Comparison of ENCODE assay signal across 22 cellular contexts in the genomic region with DNA sequence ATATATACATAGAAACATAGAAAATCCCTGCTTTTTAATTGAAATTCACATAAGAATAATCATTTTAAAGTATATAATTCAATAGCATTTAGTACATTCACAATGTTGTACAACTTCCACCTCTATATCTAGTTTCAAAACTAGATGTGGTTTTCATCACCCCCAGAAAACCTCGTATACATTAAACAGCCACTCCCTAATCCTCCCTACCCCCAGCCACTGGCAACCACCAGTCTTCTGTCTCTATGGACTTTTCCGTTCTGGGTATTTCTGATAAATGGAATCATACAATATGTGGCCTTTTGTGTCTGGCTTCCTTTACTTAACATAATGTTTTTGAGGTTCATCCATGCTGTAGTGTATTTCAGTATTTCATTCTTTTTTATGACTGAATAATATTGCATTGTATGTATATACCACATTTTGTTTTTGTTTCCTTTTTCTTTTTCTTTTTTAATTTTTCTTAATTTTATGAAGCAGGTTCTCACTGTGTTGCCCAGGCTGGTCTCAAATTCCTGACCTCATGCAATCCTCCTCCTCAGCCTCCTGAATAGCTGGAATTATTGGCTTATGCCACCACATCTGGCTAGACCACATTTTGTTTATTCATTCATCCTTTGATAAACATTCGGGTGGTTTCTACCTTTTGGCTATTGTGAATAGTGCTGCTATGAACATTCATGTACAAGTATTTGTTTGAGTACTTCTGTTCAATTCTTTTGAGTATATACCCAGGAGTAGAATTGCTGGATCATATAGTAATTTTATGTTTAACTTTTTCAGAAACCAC. TPM values are rescaled to one million over a fixed set of nuclear protein-coding genes. Genes with fewer than 3 reads are reported as not detected.
DNase-seq lines count a peak whose midpoint lies in the region; ATAC-seq and TF ChIP-seq lines count a peak whose summit lies in the region.
"Had no signal": no experiment of that assay in that cellular context is flagged by ENCODE, and none has a peak within 500 bp of the region (broad histone marks: within the 10 kb centered on the region; RNA-seq: fewer than 3 reads in every experiment).

No MANE protein-coding gene starts in this region.

- H3K36me3 ChIP-seq in smooth muscle cell (ENCODE audit: low read depth): no peaks in the 10 kb centered on the region
- H3K36me3 ChIP-seq in testis (ENCODE audit: low read depth, missing control alignments): no peaks in the 10 kb centered on the region

- no peaks in the 10 kb centered on the region for H3K79me2 ChIP-seq in smooth muscle cell (ENCODE audit: low read depth)

- DNase-seq in H4 (ENCODE audit: low spot score) (peak; percentile 75), OCI-M1 (lab: John Stamatoyannopoulos, UW) (peak; percentile 67), choroid plexus epithelial cell (ENCODE audit: low read depth) (peak; percentile 14), smooth muscle cell (lab: John Stamatoyannopoulos, UW; ENCODE audit: unreplicated experiment) (no peak), testis (no peak)
- DNase-seq: C1 segment of cervical spinal cord; Caco-2; CD4-positive, alpha-beta memory T cell; GDM1; H7; KG1; MM.1S; NCI-H2029; NCI-H446; NCI-H526; NCI-H82; NK-92 treated with Interleukin-12 subunit alpha and Interleukin-12 subunit beta, amount 100 ng/mL, for 24 hours; PC-9 had no signal

- ATAC-seq in HG03159 (IDR thresholded peaks at IDR 0.05; ENCODE audit: unreplicated experiment) (no peak), GM18517 (IDR thresholded peaks at IDR 0.05; ENCODE audit: unreplicated experiment) (no peak)
- ATAC-seq: A549, Right ventricle myocardium inferior had no signal

- TF ChIP-seq POLR2A in testis (IDR thresholded peaks at IDR 0.05): no peak

- H3K9me3 ChIP-seq in smooth muscle cell (replicated peaks; ENCODE audit: low read depth): no peaks in the 10 kb centered on the region
- no peaks in the 10 kb centered on the region for H3K9me3 ChIP-seq in testis
- H3K9me3 ChIP-seq: A549, Caco-2 had no signal

- no peak overlapping the region for H2AFZ ChIP-seq in smooth muscle cell (ENCODE audit: low read depth)
- H2AFZ ChIP-seq: PC-9 had no signal

- H3K4me3 ChIP-seq in choroid plexus epithelial cell (ENCODE audit: low read depth, low read length) (no peak overlapping the region), smooth muscle cell (no peak overlapping the region), testis (no peak overlapping the region)
- H3K4me3 ChIP-seq: A549, PC-9 had no signal

- H3K27me3 ChIP-seq in smooth muscle cell (ENCODE audit: low read depth) (no peaks in the 10 kb centered on the region), testis (no peaks in the 10 kb centered on the region)

- WGBS in smooth muscle cell (ENCODE audit: low lambda C conversion rate): 44% methylated on average over 3 of the region's 3 CpGs
- 70 to 81% methylated on average over 3 of the region's 3 CpGs for WGBS in testis, 2 donors

- H3K9ac ChIP-seq in smooth muscle cell (ENCODE audit: low read depth): peak overlapping the region; percentile 31

- intact Hi-C loops in testis (cut with DNase I; ENCODE audit: low total_unique reads): no loop called here

- H4K20me1 ChIP-seq in smooth muscle cell (ENCODE audit: low read depth): no peaks in the 10 kb centered on the region

- H3F3A ChIP-seq in smooth muscle cell (ENCODE audit: low read depth): peaks cover 6% of the 10 kb centered on the region

- H3K4me1 ChIP-seq in smooth muscle cell (ENCODE audit: low read depth) (peaks cover 49% of the 10 kb centered on the region), testis (no peaks in the 10 kb centered on the region)
- H3K4me1 ChIP-seq: A549, Caco-2 had no signal

- peak overlapping the region; percentile 63 for H3K4me2 ChIP-seq in smooth muscle cell
- H3K4me2 ChIP-seq: A549, PC-9 had no signal

- H3K27ac ChIP-seq in smooth muscle cell (ENCODE audit: low read depth) (peak overlapping the region; percentile 71), testis (no peak overlapping the region)
- H3K27ac ChIP-seq: A549, PC-9 had no signal

- TF ChIP-seq CTCF in choroid plexus epithelial cell (conservative IDR thresholded peaks at IDR 0.05; ENCODE audit: low read depth, low read length): no peak
- no peak for TF ChIP-seq CTCF in smooth muscle cell (IDR thresholded peaks at IDR 0.05; ENCODE audit: borderline replicate concordance, insufficient read depth, poor library complexity, severe bottlenecking)
- TF ChIP-seq CTCF in testis (IDR thresholded peaks at IDR 0.05): no peak

RNA-seq across cellular contexts. Expression of a gene that starts 50.6 kb away (rescaled TPM):
- 4.7 and 4.8 TPM in 2 replicates for total RNA-seq in H4 (2014; rRNA removed; shearing (Covaris generic))
- total RNA-seq in smooth muscle cell (56.6 and 57.3 TPM in 2 replicates), testis (10 to 100 TPM; 10.8 to 20.3 TPM)
- polyA plus RNA-seq in smooth muscle cell (9.9 and 10.6 TPM in 2 replicates), testis (ENCODE audit: insufficient read depth, low read depth, low replicate concordance) (2.3 TPM)
- total RNA-seq: PC-9 had no signal
- polyA plus RNA-seq: CD4-positive, alpha-beta memory T cell had no signal

Comparison
In these comparisons a context has a peak if more than half of its experiments do, and no peak if none do; other contexts are left out.
1. DNase-seq: peak in H4 (single experiment), OCI-M1 (single experiment) and choroid plexus epithelial cell (single experiment); none in smooth muscle cell (single experiment) and testis (single experiment).